Comparison of ENCODE assay signal across 8 cellular contexts in the genomic region with DNA sequence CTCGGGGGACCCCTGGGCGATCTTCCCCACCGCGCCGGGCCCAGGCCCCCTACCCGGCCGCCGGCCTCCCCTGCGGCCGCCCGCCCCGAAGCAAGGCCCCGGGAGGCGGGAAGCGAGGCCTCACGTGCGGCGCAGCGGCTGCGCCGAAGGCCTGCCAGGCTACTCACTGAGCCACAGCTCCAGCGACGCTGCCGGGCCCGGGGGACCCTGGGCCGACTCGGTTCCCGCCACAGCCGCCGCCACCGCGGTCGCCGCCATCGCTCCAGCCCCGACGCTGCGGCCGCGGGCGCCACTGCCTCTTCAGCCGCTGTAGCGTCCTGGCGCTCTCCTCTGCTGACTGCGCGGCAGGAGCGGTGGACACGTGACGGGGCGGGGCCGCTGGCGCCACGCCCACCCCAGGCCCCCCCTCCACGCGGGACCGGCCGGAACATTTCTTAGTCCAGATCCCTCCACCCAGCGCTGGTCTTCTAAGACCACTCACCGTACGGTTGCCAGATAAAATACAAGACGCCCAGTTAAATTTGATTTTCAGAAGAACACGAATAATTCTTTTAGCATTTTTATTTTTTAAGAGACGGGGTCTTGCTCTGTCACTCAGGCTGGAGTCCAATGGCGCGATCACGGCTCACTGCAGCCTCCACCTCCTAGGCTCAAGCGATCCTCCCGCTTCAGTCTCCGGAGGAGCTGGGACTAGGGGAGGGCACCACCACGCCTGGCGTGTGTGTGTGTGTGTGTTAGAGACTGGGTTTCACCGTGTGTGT. TPM values are rescaled to one million over a fixed set of nuclear protein-coding genes. Genes with fewer than 3 reads are reported as not detected.
DNase-seq lines count a peak whose midpoint lies in the region; ATAC-seq and TF ChIP-seq lines count a peak whose summit lies in the region.

A gene with protein sequence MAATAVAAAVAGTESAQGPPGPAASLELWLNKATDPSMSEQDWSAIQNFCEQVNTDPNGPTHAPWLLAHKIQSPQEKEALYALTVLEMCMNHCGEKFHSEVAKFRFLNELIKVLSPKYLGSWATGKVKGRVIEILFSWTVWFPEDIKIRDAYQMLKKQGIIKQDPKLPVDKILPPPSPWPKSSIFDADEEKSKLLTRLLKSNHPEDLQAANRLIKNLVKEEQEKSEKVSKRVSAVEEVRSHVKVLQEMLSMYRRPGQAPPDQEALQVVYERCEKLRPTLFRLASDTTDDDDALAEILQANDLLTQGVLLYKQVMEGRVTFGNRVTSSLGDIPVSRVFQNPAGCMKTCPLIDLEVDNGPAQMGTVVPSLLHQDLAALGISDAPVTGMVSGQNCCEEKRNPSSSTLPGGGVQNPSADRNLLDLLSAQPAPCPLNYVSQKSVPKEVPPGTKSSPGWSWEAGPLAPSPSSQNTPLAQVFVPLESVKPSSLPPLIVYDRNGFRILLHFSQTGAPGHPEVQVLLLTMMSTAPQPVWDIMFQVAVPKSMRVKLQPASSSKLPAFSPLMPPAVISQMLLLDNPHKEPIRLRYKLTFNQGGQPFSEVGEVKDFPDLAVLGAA (minus strand): TSS at position 341 of the 761 bp plus-strand sequence. CDS start 83 bp downstream, at position 258.

- POLR2A ChIA-PET in GM10248 (lab: Yijun Ruan, JAX): interaction anchor here (1.1 kb wide), 1 partner anchor 10 kb away, joined by 4 read pairs; no protein-coding TSS in a partner anchor

- TF ChIP-seq CTCF in GM10248 (IDR thresholded peaks at IDR 0.05; ENCODE audit: control extremely low read depth, extremely low read depth, low read depth, missing control alignments) (no peak), tibial artery (IDR thresholded peaks at IDR 0.05) (no peak)

- DNase-seq in GM10248 (ENCODE audit: extremely low spot score) (peak; percentile 92), NCI-H1105 (lab: John Stamatoyannopoulos, UW) (peak; percentile 63), T follicular helper cell (ENCODE audit: low read depth) (peak; percentile 69), adipocyte (ENCODE audit: low read depth) (peak; percentile 92), cardiac septum (ENCODE audit: low spot score) (peak; percentile 92), pons (ENCODE audit: low spot score) (peak; percentile 66), tibial artery (peak; percentile 78 to 93)

- H3K9me3 ChIP-seq in adipocyte (ENCODE audit: control insufficient read depth, low read length) (no peaks in the 10 kb centered on the region), tibial artery (no peaks in the 10 kb centered on the region)

- H3K27me3 ChIP-seq in adipocyte (replicated peaks; ENCODE audit: control insufficient read depth, insufficient read depth, low read length): no peaks in the 10 kb centered on the region
- H3K27me3 ChIP-seq in tibial artery: no peaks in the 10 kb centered on the region

- peak; percentile 76 for ATAC-seq in HG02571 (IDR thresholded peaks at IDR 0.05; ENCODE audit: unreplicated experiment)

- CTCF ChIA-PET in GM10248 (lab: Yijun Ruan, JAX): interaction anchor here (1.2 kb wide), 1 partner anchor 10 kb away, joined by 3 read pairs; no protein-coding TSS in a partner anchor

- H3K36me3 ChIP-seq in adipocyte (ENCODE audit: control insufficient read depth, insufficient read depth, low read length, severe bottlenecking): peaks cover 3% of the 10 kb centered on the region
- H3K36me3 ChIP-seq in tibial artery: peaks cover 0 to 9% (median 0%) of the 10 kb centered on the region in 3 donors

- H3K4me3 ChIP-seq in adipocyte (ENCODE audit: low read length) (peak within 1 kb of the TSS; percentile 82), tibial artery (peak within 1 kb of the TSS; percentile 72 to 99)

- H3K27ac ChIP-seq in tibial artery: peak within 1 kb of the TSS; percentile 78 to 91

- intact Hi-C loops in cardiac septum (cut with DNase I) (loop anchor here (10.0 kb wide), 1 partner anchor 84 kb away; a partner anchor contains a TSS), tibial artery (cut with DNase I; ENCODE audit: low total_unique reads) (loop anchor here (5.0 kb wide), 1 partner anchor 47 kb away; a partner anchor contains a TSS)

- H3K4me1 ChIP-seq in adipocyte (ENCODE audit: control insufficient read depth, insufficient read depth, low read length) (peaks cover 16% of the 10 kb centered on the region), tibial artery (peaks cover 0 to 38% (median 14%) of the 10 kb centered on the region in 4 donors)

- peak within 1 kb of the TSS; percentile 74 for H3K9ac ChIP-seq in adipocyte (ENCODE audit: low read length)

RNA-seq across cellular contexts. Expression of the gene that starts here (rescaled TPM):
- 38.1 TPM for total RNA-seq in cardiac septum

Comparison
In these comparisons a context has a peak if more than half of its experiments do, and no peak if none do; other contexts are left out.
1. Peak in every context shown above with its lines: DNase-seq, ATAC-seq, H3K4me3 ChIP-seq and H3K27ac ChIP-seq.